ENCODE assay signal across 15 cellular contexts in the genomic region with DNA sequence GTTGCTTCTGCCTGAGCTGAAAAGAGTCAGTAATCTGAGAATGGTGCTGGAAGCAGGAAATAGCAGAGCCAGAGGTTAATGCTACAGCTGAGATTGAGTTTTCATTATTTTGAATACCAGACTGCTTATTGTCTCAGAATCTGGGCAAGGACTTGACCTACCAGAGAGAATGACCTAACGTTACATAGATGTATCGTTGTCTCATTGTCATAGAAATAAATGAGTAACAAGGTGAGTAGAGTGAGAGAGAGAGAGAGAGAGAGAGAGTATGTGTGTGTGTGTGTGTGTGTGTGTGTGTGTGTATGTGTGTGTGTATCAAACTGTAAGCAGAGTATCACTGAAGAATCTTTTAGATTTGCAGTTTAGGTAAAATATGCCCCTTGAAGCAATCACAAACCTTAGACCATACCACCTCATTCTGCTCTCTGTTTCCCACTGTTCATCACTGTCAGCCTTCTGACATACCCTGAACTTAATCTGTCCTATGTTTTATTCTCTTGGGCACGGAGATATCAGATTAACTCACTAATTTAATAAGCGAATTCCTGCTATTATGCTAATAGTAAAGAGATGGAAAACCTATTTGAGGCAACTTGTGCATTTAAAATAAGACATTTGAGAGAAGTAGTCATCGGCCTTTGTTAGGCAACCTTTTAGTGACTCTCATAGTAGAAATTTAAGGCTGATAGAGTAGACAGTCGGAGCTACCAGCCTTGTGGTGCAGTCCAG.
DNase-seq lines count a peak whose midpoint lies in the region; ATAC-seq and TF ChIP-seq lines count a peak whose summit lies in the region.
"Had no signal": no experiment of that assay in that cellular context is flagged by ENCODE, and none has a peak within 500 bp of the region (broad histone marks: within the 10 kb centered on the region; RNA-seq: fewer than 3 reads in every experiment).

No MANE protein-coding gene starts in this region.

- H3K4me3 ChIP-seq in AG09309 (ENCODE audit: control insufficient read depth, low read depth, low read length), result no peak overlapping the region
- H3K4me3 ChIP-seq in CD4-positive, alpha-beta memory T cell (ENCODE audit: low read length in 2 of 2), result no peak overlapping the region
- no peak overlapping the region for H3K4me3 ChIP-seq in right atrium auricular region
- H3K4me3 ChIP-seq: gastrocnemius medialis had no signal

- H3K4me3 Mint-ChIP-seq in chondrocyte (ENCODE audit: unreplicated experiment) (no peak overlapping the region), progenitor cell of endocrine pancreas (ENCODE audit: low read depth) (no peak overlapping the region)
- H3K4me3 Mint-ChIP-seq in CD4-positive, alpha-beta memory T cell, result no peak overlapping the region
- H3K4me3 Mint-ChIP-seq: CD14-positive monocyte had no signal

- no peaks in the 10 kb centered on the region for H3K4me1 ChIP-seq in CD4-positive, alpha-beta memory T cell (ENCODE audit: insufficient read depth, low read length)
- peaks cover 0 to 19% of the 10 kb centered on the region in 2 donors for H3K4me1 ChIP-seq in right atrium auricular region
- H3K4me1 ChIP-seq: gastrocnemius medialis had no signal

- TF ChIP-seq CTCF in AG09309 (IDR thresholded peaks at IDR 0.05; ENCODE audit: control insufficient read depth, insufficient read depth, low read depth, low read length, missing control alignments) (no peak), chondrocyte (IDR thresholded peaks at IDR 0.05) (no peak), progenitor cell of endocrine pancreas (IDR thresholded peaks at IDR 0.05; ENCODE audit: unreplicated experiment) (no peak), right atrium auricular region (IDR thresholded peaks at IDR 0.05) (no peak)

- H3K36me3 ChIP-seq in CD4-positive, alpha-beta memory T cell (ENCODE audit: insufficient read depth, low read length), result no peaks in the 10 kb centered on the region
- H3K36me3 ChIP-seq in right atrium auricular region, result no peaks in the 10 kb centered on the region
- H3K36me3 ChIP-seq: gastrocnemius medialis had no signal

- H3K9me3 Mint-ChIP-seq in chondrocyte (ENCODE audit: low read depth), result no peaks in the 10 kb centered on the region
- no peaks in the 10 kb centered on the region for H3K9me3 Mint-ChIP-seq in progenitor cell of endocrine pancreas (ENCODE audit: low read depth)
- H3K9me3 Mint-ChIP-seq in CD4-positive, alpha-beta memory T cell, result no peaks in the 10 kb centered on the region

- intact Hi-C loops in CD4-positive, alpha-beta memory T cell (cut with micrococcal nuclease), result no loop called here

- POLR2A ChIA-PET in CD4-positive, alpha-beta memory T cell (lab: Charles Lee; ENCODE audit: partially characterized antibody), result no interaction called here

- H3K27me3 Mint-ChIP-seq in chondrocyte (ENCODE audit: low read depth), result no peaks in the 10 kb centered on the region
- no peaks in the 10 kb centered on the region for H3K27me3 Mint-ChIP-seq in progenitor cell of endocrine pancreas
- H3K27me3 Mint-ChIP-seq in CD4-positive, alpha-beta memory T cell, result no peaks in the 10 kb centered on the region

- H3K4me1 Mint-ChIP-seq in chondrocyte (ENCODE audit: low read depth) (peaks cover 60% of the 10 kb centered on the region), progenitor cell of endocrine pancreas (ENCODE audit: low read depth) (peaks cover 5% of the 10 kb centered on the region)
- H3K4me1 Mint-ChIP-seq in CD4-positive, alpha-beta memory T cell, result peaks cover 0 to 1% (median 0%) of the 10 kb centered on the region in 4 donors

- H3K27ac Mint-ChIP-seq in chondrocyte (ENCODE audit: unreplicated experiment) (peak overlapping the region; percentile 71), progenitor cell of endocrine pancreas (no peak overlapping the region)
- H3K27ac Mint-ChIP-seq in CD4-positive, alpha-beta memory T cell, result no peak overlapping the region
- H3K27ac Mint-ChIP-seq: CD14-positive monocyte had no signal

- ATAC-seq in HG03565 (IDR thresholded peaks at IDR 0.05; ENCODE audit: unreplicated experiment), result no peak
- ATAC-seq: gastrocnemius medialis had no signal

- no peaks in the 10 kb centered on the region for H3K9me3 ChIP-seq in CD4-positive, alpha-beta memory T cell (ENCODE audit: control insufficient read depth in 1 of 2, low read length in 2 of 2)
- H3K9me3 ChIP-seq in right atrium auricular region, result no peaks in the 10 kb centered on the region
- H3K9me3 ChIP-seq: gastrocnemius medialis had no signal

- CTCF ChIA-PET in CD4-positive, alpha-beta memory T cell (lab: Charles Lee; ENCODE audit: partially characterized antibody), result interaction anchor here (1.1 kb wide), 1 partner anchor 49 kb away, joined by 3 read pairs; no protein-coding TSS in a partner anchor

- no peak overlapping the region for H3K27ac ChIP-seq in CD4-positive, alpha-beta memory T cell (ENCODE audit: low read depth, low read length)
- peak overlapping the region in 1 of 2 donors; percentile 52 for H3K27ac ChIP-seq in right atrium auricular region
- H3K27ac ChIP-seq: gastrocnemius medialis had no signal

- H3K27me3 ChIP-seq in CD4-positive, alpha-beta memory T cell (ENCODE audit: insufficient read depth, low read length), result no peaks in the 10 kb centered on the region
- no peaks in the 10 kb centered on the region for H3K27me3 ChIP-seq in right atrium auricular region
- H3K27me3 ChIP-seq: gastrocnemius medialis had no signal

- H3K36me3 Mint-ChIP-seq in chondrocyte (ENCODE audit: low read depth), result peaks cover 4% of the 10 kb centered on the region
- H3K36me3 Mint-ChIP-seq in progenitor cell of endocrine pancreas (ENCODE audit: insufficient read depth), result no peaks in the 10 kb centered on the region
- H3K36me3 Mint-ChIP-seq in CD4-positive, alpha-beta memory T cell, result peaks cover 16% of the 10 kb centered on the region in 2 donors

- peak; percentile 87 for DNase-seq in AG09309 (ENCODE audit: low read depth)
- peak; percentile 90 for DNase-seq in M059J (ENCODE audit: low read depth)
- no peak for DNase-seq in chondrocyte (ENCODE audit: low spot score)
- peak; percentile 39 to 89 for DNase-seq in lung microvascular endothelial cell (ENCODE audit: low read depth in 2 of 2)
- no peak for DNase-seq in progenitor cell of endocrine pancreas (ENCODE audit: low spot score, unreplicated experiment)
- DNase-seq in CD4-positive, alpha-beta memory T cell, result no peak
- DNase-seq in right atrium auricular region (ENCODE audit: low spot score), result no peak
- DNase-seq: activated CD8-positive, alpha-beta memory T cell treated with anti-CD3 and anti-CD28 coated beads for 24 hours; gastrocnemius medialis; mesendoderm; NCI-H1092 treated with DMSO at 0.1 percent for 48 hours; NK-92 treated with Interleukin-12 subunit alpha and Interleukin-12 subunit beta, amount 100 ng/mL, for 24 hours; T-helper 2 cell had no signal

Comparison
In these comparisons a context has a peak if more than half of its experiments do, and no peak if none do; other contexts are left out.
1. DNase-seq: peak in AG09309 (single experiment), M059J (single experiment) and lung microvascular endothelial cell (2 of 2); none in chondrocyte (single experiment), progenitor cell of endocrine pancreas (single experiment), CD4-positive, alpha-beta memory T cell (0 of 5) and right atrium auricular region (single experiment).